In genomic region chr1:10712568-10712967, GRCh38 we compare ENCODE assay signal across 27 cellular contexts.
"Had no signal": no experiment of that assay in that cellular context is flagged by ENCODE, and none has a peak within 500 bp of the region (broad histone marks: within the 10 kb centered on the region; RNA-seq: fewer than 3 reads in every experiment).

No MANE protein-coding gene starts in this region.

- H3K27ac ChIP-seq: body of pancreas had no signal

- ATAC-seq: activated CD4-positive, alpha-beta T cell treated with anti-CD3 and anti-CD28 coated beads for 36 hours; activated CD4-positive, CD25-positive, alpha-beta regulatory T cell treated with anti-CD3 and anti-CD28 coated beads, Interleukin-2, amount 50 U/mL, for 24 hours; activated CD8-positive, alpha-beta T cell treated with anti-CD3 and anti-CD28 coated beads, Interleukin-2, amount 10 ng/mL, durations not matched to agents 7 days and 5 days; body of pancreas; Panc1; WTC11 had no signal

- H3K27me3 ChIP-seq: body of pancreas, MG63 had no signal

- H3K4me3 ChIP-seq: body of pancreas, MG63 had no signal

- H3K4me1 Mint-ChIP-seq: activated CD4-positive, alpha-beta T cell treated with anti-CD3 and anti-CD28 coated beads for 36 hours; activated CD4-positive, alpha-beta T cell treated with anti-CD3 and anti-CD28 coated beads, Interleukin-2, amount 10 ng/mL, durations not matched to agents 7 days and 5 days; activated naive CD4-positive, alpha-beta T cell treated with anti-CD3 and anti-CD28 coated beads, Interleukin-2, amount 50 U/mL, for 24 hours had no signal

- DNase-seq: activated CD4-positive, alpha-beta T cell treated with anti-CD3 and anti-CD28 coated beads for 36 hours; activated CD4-positive, alpha-beta T cell treated with anti-CD3 and anti-CD28 coated beads, Interleukin-2, amount 10 ng/mL, durations not matched to agents 7 days and 5 days; activated CD4-positive, alpha-beta T cell treated with anti-CD3 and anti-CD28 coated beads, Interleukin-2, amount 50 U/mL, for 48 hours; activated CD8-positive, alpha-beta T cell treated with anti-CD3 and anti-CD28 coated beads, Interleukin-2, amount 10 ng/mL, durations not matched to agents 7 days and 5 days; activated gamma-delta T cell; activated naive CD4-positive, alpha-beta T cell treated with Interleukin-2 at 50 U/mL for 16 hours; activated naive CD8-positive, alpha-beta T cell treated with anti-CD3 and anti-CD28 coated beads, Interleukin-2, amount 10 ng/mL, durations not matched to agents 7 days and 5 days; activated T-cell treated with anti-CD3 and anti-CD28 coated beads, Interleukin-2, amount 50 U/mL, for 24 hours; body of pancreas; Kasumi-1; KG1; MG63; NCI-H1048; NCI-H1436 treated with DMSO at 0.1 percent for 48 hours; NCI-H1694 treated with DMSO at 0.1 percent for 48 hours; NCI-H2029; NCI-H345; NCI-H524 treated with DMSO at 0.1 percent for 48 hours; RPMI8226; SW 1271; T1000 had no signal

- H3K9me3 Mint-ChIP-seq: activated CD4-positive, alpha-beta T cell treated with anti-CD3 and anti-CD28 coated beads, Interleukin-2, amount 10 ng/mL, durations not matched to agents 7 days and 5 days; activated naive CD4-positive, alpha-beta T cell treated with anti-CD3 and anti-CD28 coated beads, Interleukin-2, amount 50 U/mL, for 24 hours; activated naive CD8-positive, alpha-beta T cell treated with anti-CD3 and anti-CD28 coated beads, Interleukin-2, amount 10 ng/mL, durations not matched to agents 7 days and 5 days; activated T-cell treated with anti-CD3 and anti-CD28 coated beads, Interleukin-2, amount 50 U/mL, for 24 hours; activated T-helper 2 cell treated with anti-CD3 and anti-CD28 coated beads, Interferon-gamma antibody, Interleukin-2, Interleukin-4, amounts not matched to agents 10 μg/mL and 5 μg/mL and 100 μg/mL, durations not matched to agents 14 hours and 24 hours and 36 hours; IgD-negative memory B cell; WTC11 had no signal

- H3K36me3 Mint-ChIP-seq: activated naive CD4-positive, alpha-beta T cell treated with anti-CD3 and anti-CD28 coated beads, Interleukin-2, amount 50 U/mL, for 24 hours; activated naive CD8-positive, alpha-beta T cell treated with anti-CD3 and anti-CD28 coated beads, Interleukin-2, amount 10 ng/mL, durations not matched to agents 7 days and 5 days; WTC11 had no signal

- H3K27me3 Mint-ChIP-seq: activated naive CD4-positive, alpha-beta T cell treated with anti-CD3 and anti-CD28 coated beads, Interleukin-2, amount 50 U/mL, for 24 hours had no signal

- H3K9me3 ChIP-seq: body of pancreas, MG63 had no signal

- H3K36me3 ChIP-seq: MG63 had no signal

- H3K27ac Mint-ChIP-seq: activated CD4-positive, alpha-beta T cell treated with anti-CD3 and anti-CD28 coated beads for 36 hours; activated CD4-positive, alpha-beta T cell treated with anti-CD3 and anti-CD28 coated beads, Interleukin-2, amount 10 ng/mL, durations not matched to agents 7 days and 5 days; activated CD8-positive, alpha-beta T cell treated with anti-CD3 and anti-CD28 coated beads, Interleukin-2, amount 10 ng/mL, durations not matched to agents 7 days and 5 days; activated naive CD4-positive, alpha-beta T cell treated with anti-CD3 and anti-CD28 coated beads, Interleukin-2, amount 50 U/mL, for 24 hours; activated naive CD8-positive, alpha-beta T cell treated with anti-CD3 and anti-CD28 coated beads, Interleukin-2, amount 10 ng/mL, durations not matched to agents 7 days and 5 days; activated T-cell treated with anti-CD3 and anti-CD28 coated beads, Interleukin-2, amount 50 U/mL, for 24 hours; activated T-helper 2 cell treated with anti-CD3 and anti-CD28 coated beads, Interferon-gamma antibody, Interleukin-2, Interleukin-4, amounts not matched to agents 10 μg/mL and 5 μg/mL and 100 μg/mL, durations not matched to agents 14 hours and 24 hours and 36 hours; IgD-negative memory B cell; WTC11 had no signal

- H3K4me3 Mint-ChIP-seq: activated CD4-positive, alpha-beta T cell treated with anti-CD3 and anti-CD28 coated beads for 36 hours; activated CD4-positive, alpha-beta T cell treated with anti-CD3 and anti-CD28 coated beads, Interleukin-2, amount 10 ng/mL, durations not matched to agents 7 days and 5 days; activated CD8-positive, alpha-beta T cell treated with anti-CD3 and anti-CD28 coated beads, Interleukin-2, amount 10 ng/mL, durations not matched to agents 7 days and 5 days; activated naive CD4-positive, alpha-beta T cell treated with anti-CD3 and anti-CD28 coated beads, Interleukin-2, amount 50 U/mL, for 24 hours; activated naive CD8-positive, alpha-beta T cell treated with anti-CD3 and anti-CD28 coated beads, Interleukin-2, amount 10 ng/mL, durations not matched to agents 7 days and 5 days; activated T-cell treated with anti-CD3 and anti-CD28 coated beads, Interleukin-2, amount 50 U/mL, for 24 hours; IgD-negative memory B cell; WTC11 had no signal
